Comparison of ENCODE assay signal across 26 cellular contexts in the genomic region with DNA sequence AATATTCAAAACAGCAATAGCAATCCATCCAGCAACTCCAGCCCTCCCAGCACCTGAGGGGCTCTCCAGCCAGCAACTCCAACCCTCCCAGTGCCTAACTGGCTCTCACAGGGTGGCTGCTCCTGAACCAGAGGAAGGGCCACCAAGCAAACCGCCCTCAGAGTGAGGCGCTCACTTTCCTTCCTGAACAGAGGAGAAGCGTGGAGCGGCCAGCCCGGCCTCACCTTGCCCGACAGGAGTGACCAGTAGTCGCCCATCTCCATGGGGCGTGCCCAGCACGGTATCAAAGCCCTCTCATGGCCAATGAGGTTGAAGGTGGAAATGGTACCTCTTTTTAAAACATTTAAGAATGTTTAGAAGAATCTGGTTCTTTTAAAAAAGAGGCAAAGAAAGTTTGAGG. TPM values are rescaled to one million over a fixed set of nuclear protein-coding genes. Genes with fewer than 3 reads are reported as not detected.
"Had no signal": no experiment of that assay in that cellular context is flagged by ENCODE, and none has a peak within 500 bp of the region (broad histone marks: within the 10 kb centered on the region; RNA-seq: fewer than 3 reads in every experiment).

No MANE protein-coding gene starts in this region.

- H3K4me3 Mint-ChIP-seq: natural killer cell treated with Interleukin-12 subunit alpha and Interleukin-12 subunit beta and Interleukin-15 and Interleukin-18, amount 100 ng/mL, for 72 hours; neural progenitor cell; stimulated activated memory B cell treated with anti-CD40 and anti-IgM and Interleukin-4, amounts not matched to agents 10 μg/mL and 1 μg/mL and 100 μg/mL, for 72 hours; stimulated activated naive CD8-positive, alpha-beta T cell treated with anti-CD3 and anti-CD28 coated beads, Interleukin-15, Interleukin-2, amounts not matched to agents 100 ng/mL and 50 ng/mL, for 24 hours had no signal

- H3K9ac ChIP-seq: neural progenitor cell had no signal

- H3K4me3 ChIP-seq: esophagus muscularis mucosa, gastrocnemius medialis, heart right ventricle, left lung, lung, neural progenitor cell, pancreas, tibial artery had no signal

- H3K36me3 ChIP-seq: esophagus muscularis mucosa, gastrocnemius medialis, heart right ventricle, left lung, pancreas, tibial artery had no signal

- H3K9me3 ChIP-seq: esophagus muscularis mucosa, gastrocnemius medialis, left lung, pancreas, tibial artery had no signal

- H3K9me3 Mint-ChIP-seq: natural killer cell treated with Interleukin-12 subunit alpha and Interleukin-12 subunit beta and Interleukin-15 and Interleukin-18, amount 100 ng/mL, for 72 hours; stimulated activated memory B cell treated with anti-CD40 and anti-IgM and Interleukin-4, amounts not matched to agents 10 μg/mL and 1 μg/mL and 100 μg/mL, for 72 hours had no signal

- H3K27me3 ChIP-seq: esophagus muscularis mucosa, gastrocnemius medialis, heart right ventricle, left lung, neural progenitor cell, pancreas, tibial artery had no signal

- H3K27me3 Mint-ChIP-seq: progenitor cell of endocrine pancreas; stimulated activated memory B cell treated with anti-CD40 and anti-IgM and Interleukin-4, amounts not matched to agents 10 μg/mL and 1 μg/mL and 100 μg/mL, for 72 hours had no signal

- H3K4me1 ChIP-seq: neural progenitor cell had no signal

- H2AFZ ChIP-seq: neural progenitor cell had no signal

- H3K36me3 Mint-ChIP-seq: natural killer cell treated with Interleukin-12 subunit alpha and Interleukin-12 subunit beta and Interleukin-15 and Interleukin-18, amount 100 ng/mL, for 72 hours had no signal

- H3K27ac ChIP-seq: gastrocnemius medialis, heart right ventricle, left lung, neural progenitor cell, pancreas had no signal

- H3K27ac Mint-ChIP-seq: natural killer cell treated with Interleukin-12 subunit alpha and Interleukin-12 subunit beta and Interleukin-15 and Interleukin-18, amount 100 ng/mL, for 72 hours; neural progenitor cell; progenitor cell of endocrine pancreas; stimulated activated memory B cell treated with anti-CD40 and anti-IgM and Interleukin-4, amounts not matched to agents 10 μg/mL and 1 μg/mL and 100 μg/mL, for 72 hours; stimulated activated naive CD8-positive, alpha-beta T cell treated with anti-CD3 and anti-CD28 coated beads, Interleukin-15, Interleukin-2, amounts not matched to agents 100 ng/mL and 50 ng/mL, for 24 hours had no signal

- H3K4me2 ChIP-seq: neural progenitor cell had no signal

- FAIRE-seq: endometrium, islet of Langerhans, pancreas had no signal

- DNase-seq: effector memory CD4-positive, alpha-beta T cell; gastrocnemius medialis; heart right ventricle; hypothalamus; left lung; mesenchymal stem cell; midbrain; occipital lobe; pancreas; right cardiac atrium; stimulated activated CD4-positive, alpha-beta T cell treated with anti-CD3 and anti-CD28 coated beads, Interleukin-15, amount 100 ng/mL, for 24 hours; stimulated activated CD4-positive, alpha-beta T cell treated with anti-CD3 and anti-CD28 coated beads, Interleukin-1b, Interleukin-23, amount 100 ng/mL, for 48 hours; stimulated activated CD4-positive, alpha-beta T cell treated with anti-CD3 and anti-CD28 coated beads, Interleukin-4, amount 100 ng/mL, for 24 hours; tibial artery had no signal

RNA-seq across cellular contexts. Expression of gene LBHD2, which starts 54.1 kb away (rescaled TPM):
- total RNA-seq: esophagus muscularis mucosa; fibroblast of villous mesenchyme; gastrocnemius medialis; heart right ventricle; left lung; lung; natural killer cell treated with Interleukin-12 subunit alpha and Interleukin-12 subunit beta and Interleukin-15 and Interleukin-18, amount 100 ng/mL, for 72 hours; occipital lobe; pancreas; progenitor cell of endocrine pancreas; right cardiac atrium; temporal lobe; ureter had no signal
- polyA plus RNA-seq: pancreas, right cardiac atrium had no signal
